ENCODE assay signal across 8 cellular contexts in genomic region chr1:2391385-2392070, GRCh38. TPM values are rescaled to one million over a fixed set of nuclear protein-coding genes. Genes with fewer than 3 reads are reported as not detected.
DNase-seq lines count a peak whose midpoint lies in the region; ATAC-seq and TF ChIP-seq lines count a peak whose summit lies in the region.

Gene MORN1 (minus strand): TSS chr1:2391554. CDS start chr1:2391533, 21 bp downstream.
Gene RER1 (plus strand): TSS chr1:2391841. CDS start chr1:2395791, 3,950 bp downstream.

- peak within 1 kb of the TSS; percentile 83 for H3K27ac ChIP-seq in upper lobe of right lung

- TF ChIP-seq CTCF in upper lobe of right lung (IDR thresholded peaks at IDR 0.05) = no peak

- no peaks in the 10 kb centered on the region for H3K27me3 ChIP-seq in upper lobe of right lung

- no peaks in the 10 kb centered on the region for H3K27me3 Mint-ChIP-seq in T-helper 1 cell treated with Interleukin-12 subunit alpha and Interleukin-12 subunit beta and Interleukin-4 antibody, amounts not matched to agents 30 μg/mL and 1 μg/mL, for 36 hours (ENCODE audit: low read depth)

- peak; percentile 87 for ATAC-seq in GM18498 (IDR thresholded peaks at IDR 0.05; ENCODE audit: unreplicated experiment)
- ATAC-seq in HG02885 (IDR thresholded peaks at IDR 0.05; ENCODE audit: poor library complexity, unreplicated experiment) = peak; percentile 93
- peak; percentile 97 to 98 for ATAC-seq in left cardiac atrium
- ATAC-seq in upper lobe of right lung = peak; percentile 97

- H3K4me3 Mint-ChIP-seq in T-helper 1 cell treated with Interleukin-12 subunit alpha and Interleukin-12 subunit beta and Interleukin-4 antibody, amounts not matched to agents 30 μg/mL and 1 μg/mL, for 36 hours = peak within 1 kb of the TSS; percentile 85

- no peaks in the 10 kb centered on the region for H3K9me3 ChIP-seq in upper lobe of right lung

- peak within 1 kb of the TSS; percentile 96 for H3K4me3 ChIP-seq in upper lobe of right lung

- H3K36me3 ChIP-seq in upper lobe of right lung = peaks cover 16% of the 10 kb centered on the region

- intact Hi-C loops in left cardiac atrium (cut with DNase I) = no loop called here
- intact Hi-C loops in posterior cingulate gyrus (cut with DNase I) = loop anchor here (1.0 kb wide), 2 partner anchors 135 to 195 kb away; partner anchors contain the start of genes PANK4 and PRXL2B
- intact Hi-C loops in upper lobe of right lung (cut with DNase I) = no loop called here

- H3K4me1 ChIP-seq in upper lobe of right lung = peaks cover 23% of the 10 kb centered on the region

- H3K27ac Mint-ChIP-seq in T-helper 1 cell treated with Interleukin-12 subunit alpha and Interleukin-12 subunit beta and Interleukin-4 antibody, amounts not matched to agents 30 μg/mL and 1 μg/mL, for 36 hours = peak within 1 kb of the TSS; percentile 86

- peaks cover 19% of the 10 kb centered on the region for H3K4me1 Mint-ChIP-seq in T-helper 1 cell treated with Interleukin-12 subunit alpha and Interleukin-12 subunit beta and Interleukin-4 antibody, amounts not matched to agents 30 μg/mL and 1 μg/mL, for 36 hours (ENCODE audit: low read depth)

- H3K9me3 Mint-ChIP-seq in T-helper 1 cell treated with Interleukin-12 subunit alpha and Interleukin-12 subunit beta and Interleukin-4 antibody, amounts not matched to agents 30 μg/mL and 1 μg/mL, for 36 hours = no peaks in the 10 kb centered on the region

- H3K36me3 Mint-ChIP-seq in T-helper 1 cell treated with Interleukin-12 subunit alpha and Interleukin-12 subunit beta and Interleukin-4 antibody, amounts not matched to agents 30 μg/mL and 1 μg/mL, for 36 hours (ENCODE audit: low read depth) = peaks cover 13% of the 10 kb centered on the region

- DNase-seq in NCI-H1694 (lab: John Stamatoyannopoulos, UW) (peak; percentile 94), amygdala (lab: John Stamatoyannopoulos, UW) (peak; percentile 59 to 99 (median 97)), left cardiac atrium (peak; percentile 100), posterior cingulate gyrus (peak; percentile 98 to 100 (median 99)), upper lobe of right lung (peak; percentile 100)

RNA-seq across cellular contexts. Expression of gene MORN1, which starts in this region (rescaled TPM):
- total RNA-seq in left cardiac atrium = 1 to 10 TPM; 3.7 to 4.9 TPM
- total RNA-seq in upper lobe of right lung = 9.0 TPM

RNA-seq across cellular contexts. Expression of gene RER1, which starts in this region (rescaled TPM):
- total RNA-seq in left cardiac atrium (100 to 1,000 TPM in 1 of 2 donors, 10 to 100 TPM in 1; 96.2 to 105 TPM), upper lobe of right lung (118 TPM)

Comparison
In these comparisons a context has a peak if more than half of its experiments do, and no peak if none do; other contexts are left out.
1. Peak in every context shown above with its lines: DNase-seq, ATAC-seq, H3K4me3 ChIP-seq and H3K27ac ChIP-seq.